In genomic region chr5:152142845-152143469, GRCh38 we compare ENCODE assay signal across 8 cellular contexts.
DNase-seq lines count a peak whose midpoint lies in the region; ATAC-seq, FAIRE-seq and TF ChIP-seq lines count a peak whose summit lies in the region.

No MANE protein-coding gene starts in this region.

- no peak overlapping the region for H2AK5ac ChIP-seq in H1 (ENCODE audit: low read depth, low read length)

- no peak overlapping the region for H3K4me3 Mint-ChIP-seq in activated CD8-positive, alpha-beta T cell treated with anti-CD3 and anti-CD28 coated beads, Interleukin-2, amount 10 ng/mL, durations not matched to agents 7 days and 5 days

- no peak overlapping the region for H3K9ac ChIP-seq in H1 (replicated peaks in 1 of 4; ENCODE audit: extremely low read depth in 1 of 4, low read depth in 3 of 4, low read length in 3 of 4)

- H3K79me2 ChIP-seq in H1 (ENCODE audit: control insufficient read depth in 1 of 2, insufficient read depth in 2 of 2, low read length in 2 of 2): no peaks in the 10 kb centered on the region

- H2BK20ac ChIP-seq in H1 (ENCODE audit: low read length): no peak overlapping the region

- CTCF ChIA-PET in activated CD8-positive, alpha-beta T cell treated with anti-CD3 and anti-CD28 coated beads, Interleukin-2, amount 10 ng/mL, durations not matched to agents 7 days and 5 days (lab: Charles Lee): interaction anchor here (0.7 to 5.7 kb wide), 22 partner anchors 8 to 495 kb away, joined by 3 to 120 read pairs (median 4); no protein-coding TSS in a partner anchor
- CTCF ChIA-PET in H1 (lab: Charles Lee; ENCODE audit: partially characterized antibody): interaction anchor here (0.6 to 12.0 kb wide), 61 partner anchors 11 to 370 kb away, joined by 3 to 193 read pairs (median 5); partner anchors contain the start of gene GLRA1

- H3K4me3 ChIP-seq in H1 (ENCODE audit: extremely low read depth in 1 of 4, insufficient read depth in 2 of 4, low read depth in 3 of 4, low read length in 4 of 4): no peak overlapping the region

- H3K23me2 ChIP-seq in H1 (ENCODE audit: low read depth, low read length): no peaks in the 10 kb centered on the region

- ATAC-seq in GM18867 (IDR thresholded peaks at IDR 0.05; ENCODE audit: unreplicated experiment): peak; percentile 88
- ATAC-seq in HG03135 (IDR thresholded peaks at IDR 0.05; ENCODE audit: unreplicated experiment): peak; percentile 84
- ATAC-seq in activated CD8-positive, alpha-beta T cell treated with anti-CD3 and anti-CD28 coated beads, Interleukin-2, amount 10 ng/mL, durations not matched to agents 7 days and 5 days: peak; percentile 69

- H3K27me3 ChIP-seq in H1 (replicated peaks in 1 of 4; ENCODE audit: control insufficient read depth in 3 of 4, extremely low read depth in 1 of 4, insufficient read depth in 3 of 4, low read length in 3 of 4): no peaks in the 10 kb centered on the region

- H2BK15ac ChIP-seq in H1 (ENCODE audit: low read length): no peak overlapping the region

- no peak overlapping the region for H3K4ac ChIP-seq in H1 (replicated peaks; ENCODE audit: insufficient read length, low read depth, low read length)

- no peaks in the 10 kb centered on the region for H3K36me3 Mint-ChIP-seq in activated CD8-positive, alpha-beta T cell treated with anti-CD3 and anti-CD28 coated beads, Interleukin-2, amount 10 ng/mL, durations not matched to agents 7 days and 5 days (ENCODE audit: low read depth)

- no peaks in the 10 kb centered on the region; a peak in 1 of 7 replicates for H3K4me1 ChIP-seq in H1 (replicated peaks in 1 of 4; ENCODE audit: control insufficient read depth in 3 of 4, insufficient read depth in 4 of 4, low read length in 3 of 4)

- no peak overlapping the region for H3K56ac ChIP-seq in H1 (replicated peaks; ENCODE audit: insufficient read length, low read depth, low read length)

- TF ChIP-seq POLR2A in H1 (IDR thresholded peaks at IDR 0.05; ENCODE audit: control extremely low read depth in 1 of 2, low read depth in 2 of 2, low read length in 2 of 2): no peak

- no peak overlapping the region for H3K23ac ChIP-seq in H1 (ENCODE audit: insufficient read length)

- H3K4me2 ChIP-seq in H1 (ENCODE audit: insufficient read depth in 1 of 2, low read depth in 2 of 2, low read length in 2 of 2): no peak overlapping the region

- H3K9me3 Mint-ChIP-seq in activated CD8-positive, alpha-beta T cell treated with anti-CD3 and anti-CD28 coated beads, Interleukin-2, amount 10 ng/mL, durations not matched to agents 7 days and 5 days (ENCODE audit: insufficient read depth): no peaks in the 10 kb centered on the region

- H3K27ac ChIP-seq in H1 (ENCODE audit: low read depth, low read length): no peak overlapping the region

- FAIRE-seq in H1 (lab: Jason Lieb, UNC): peak; percentile 94

- no peaks in the 10 kb centered on the region for H3K36me3 ChIP-seq in H1 (ENCODE audit: control insufficient read depth in 2 of 4, insufficient read depth in 4 of 4, low read length in 3 of 4)

- POLR2A ChIA-PET in activated CD8-positive, alpha-beta T cell treated with anti-CD3 and anti-CD28 coated beads, Interleukin-2, amount 10 ng/mL, durations not matched to agents 7 days and 5 days (lab: Charles Lee): interaction anchor here (0.7 kb wide), 1 partner anchor 370 kb away, joined by 3 read pairs; no protein-coding TSS in a partner anchor
- POLR2A ChIA-PET in H1 (lab: Charles Lee; ENCODE audit: partially characterized antibody): no interaction called here

- peak; percentile 89 to 93 (median 90) for TF ChIP-seq CTCF in H1 (IDR thresholded peaks at IDR 0.05; ENCODE audit: control extremely low read depth in 1 of 3, insufficient read depth in 1 of 3, low read depth in 1 of 3, low read length in 3 of 3)

- H3K14ac ChIP-seq in H1 (ENCODE audit: insufficient read length): no peak overlapping the region

- H4K8ac ChIP-seq in H1 (ENCODE audit: extremely low read depth, insufficient read depth, low read length): no peak overlapping the region

- peaks cover 4% of the 10 kb centered on the region for H3K27me3 Mint-ChIP-seq in activated CD8-positive, alpha-beta T cell treated with anti-CD3 and anti-CD28 coated beads, Interleukin-2, amount 10 ng/mL, durations not matched to agents 7 days and 5 days (ENCODE audit: low read depth)

- H3K9me3 ChIP-seq in H1 (ENCODE audit: insufficient read depth in 2 of 2, low read depth in 1 of 2, low read length in 1 of 2): no peaks in the 10 kb centered on the region

- no peaks in the 10 kb centered on the region for H3K4me1 Mint-ChIP-seq in activated CD8-positive, alpha-beta T cell treated with anti-CD3 and anti-CD28 coated beads, Interleukin-2, amount 10 ng/mL, durations not matched to agents 7 days and 5 days (ENCODE audit: low read depth)

- DNase-seq in AG08395 (ENCODE audit: low spot score): peak; percentile 70
- DNase-seq in NCI-H774 (lab: John Stamatoyannopoulos, UW): peak; percentile 53
- peak; percentile 71 for DNase-seq in activated CD8-positive, alpha-beta T cell treated with anti-CD3 and anti-CD28 coated beads, Interleukin-2, amount 10 ng/mL, durations not matched to agents 7 days and 5 days
- DNase-seq in H1 (ENCODE audit: low read depth in 1 of 2, low spot score in 2 of 2): peak; percentile 61 to 86
- peak; percentile 23 for DNase-seq in mucosa of gallbladder (ENCODE audit: low spot score)
- DNase-seq in stimulated activated CD8-positive, alpha-beta memory T cell treated with anti-CD3 and anti-CD28 coated beads, Interleukin-7, amount 100 ng/mL, for 48 hours (ENCODE audit: extremely low read depth in 1 of 2, low read depth in 1 of 2): peak; percentile 6 to 24

- H4K20me1 ChIP-seq in H1 (replicated peaks in 1 of 2; ENCODE audit: control insufficient read depth in 1 of 2, insufficient read depth in 2 of 2, low read length in 2 of 2): no peaks in the 10 kb centered on the region

- H4K5ac ChIP-seq in H1 (ENCODE audit: insufficient read length, low read depth, low read length): no peak overlapping the region

- WGBS in H1 (ENCODE audit: extremely low coverage in 1 of 2, insufficient coverage in 1 of 2, insufficient read length in 1 of 2, insufficient replicate concordance in 2 of 2, low coverage in 1 of 2, low lambda C conversion rate in 2 of 2, missing lambda C conversion rate in 1 of 2), 2 experiments: 18% methylated on average over 3 of the region's 3 CpGs; no CpG with 5 or more reads in 1 of the 2 experiments

- TF ChIP-seq EP300 in H1 (IDR thresholded peaks at IDR 0.05; ENCODE audit: borderline replicate concordance in 1 of 2, low read depth in 2 of 2, low read length in 2 of 2): no peak

- H3K18ac ChIP-seq in H1 (ENCODE audit: extremely low read depth, low read length): no peak overlapping the region

- no peak overlapping the region for H2BK5ac ChIP-seq in H1 (ENCODE audit: low read depth, low read length)

- H3K79me1 ChIP-seq in H1 (ENCODE audit: low read depth, low read length): no peaks in the 10 kb centered on the region

- H2BK12ac ChIP-seq in H1 (ENCODE audit: low read depth, low read length): no peak overlapping the region

- H2BK120ac ChIP-seq in H1 (replicated peaks; ENCODE audit: low read depth, low read length): no peak overlapping the region

- peak; percentile 97 to 98 for TF ChIP-seq RAD21 in H1 (IDR thresholded peaks at IDR 0.05 in 1 of 2, conservative IDR thresholded peaks at IDR 0.05 in 1 of 2; ENCODE audit: low read depth in 2 of 2, low read length in 2 of 2)

- no peak overlapping the region for H4K91ac ChIP-seq in H1 (replicated peaks; ENCODE audit: insufficient read length, low read length)

- H3K27ac Mint-ChIP-seq in activated CD8-positive, alpha-beta T cell treated with anti-CD3 and anti-CD28 coated beads, Interleukin-2, amount 10 ng/mL, durations not matched to agents 7 days and 5 days: no peak overlapping the region

- H2AFZ ChIP-seq in H1 (ENCODE audit: low read length): no peak overlapping the region

TF ChIP-seq in H1, 55 proteins besides CTCF, POLR2A, EP300 and RAD21:
- TF ChIP-seq FOSL1 (IDR thresholded peaks at IDR 0.05; ENCODE audit: insufficient read depth, low read depth, low read length): no peak
- 0 out of 2 replicates have a peak, but pooled peaks have one; percentile 19 for TF ChIP-seq CREB1 (IDR thresholded peaks at IDR 0.05)
- no peak for TF ChIP-seq EZH2 (IDR thresholded peaks at IDR 0.05; ENCODE audit: low read depth, low read length, severe bottlenecking)

Comparison
In these comparisons a context has a peak if more than half of its experiments do, and no peak if none do; other contexts are left out.
1. DNase-seq: peak in every context shown above with its lines; median percentile 74 in H1; 71 in activated CD8-positive, alpha-beta T cell treated with anti-CD3 and anti-CD28 coated beads, Interleukin-2, amount 10 ng/mL, durations not matched to agents 7 days and 5 days; 70 in AG08395; 53 in NCI-H774; 23 in mucosa of gallbladder; 15 in stimulated activated CD8-positive, alpha-beta memory T cell treated with anti-CD3 and anti-CD28 coated beads, Interleukin-7, amount 100 ng/mL, for 48 hours.